In the genomic region with DNA sequence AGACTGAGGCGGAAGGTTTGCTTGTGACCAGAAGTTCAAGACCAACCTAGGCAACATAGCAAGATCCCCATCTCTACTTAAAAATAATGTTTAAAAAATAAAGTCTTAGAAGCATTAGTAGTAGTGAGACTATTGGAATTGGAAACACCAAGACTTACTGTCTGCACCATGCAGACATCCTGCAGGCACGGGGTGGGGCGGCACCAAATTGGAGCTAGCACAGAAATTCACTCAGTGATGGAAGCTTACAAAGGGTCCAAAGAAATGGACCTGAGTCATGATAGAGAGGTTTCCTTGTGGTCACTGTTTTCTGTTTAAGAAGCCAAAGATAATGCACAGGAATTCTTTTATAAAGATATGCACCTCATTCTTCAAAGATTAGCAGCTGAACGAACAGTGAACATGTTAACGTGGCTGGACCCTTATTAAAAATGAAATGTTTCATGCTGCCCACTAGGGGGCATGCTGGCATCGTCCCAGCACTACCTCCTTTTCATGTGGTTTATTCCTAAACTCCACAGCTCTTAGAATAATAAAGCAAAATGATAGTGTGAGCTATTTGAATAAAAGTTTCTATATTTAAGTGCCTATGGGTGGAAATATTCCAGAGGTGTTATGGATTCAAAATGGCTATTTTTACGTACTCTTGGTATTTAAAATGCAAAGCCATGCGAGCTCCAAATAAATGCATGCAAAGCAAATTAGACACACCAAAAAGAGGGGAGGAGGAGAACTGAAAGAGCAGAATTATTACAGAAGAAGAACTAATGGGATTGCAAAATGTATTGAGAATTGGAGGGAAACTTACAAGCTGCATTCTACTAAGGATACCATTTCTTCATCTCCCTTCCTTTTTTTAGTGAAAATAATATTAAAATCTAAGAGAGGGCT, we compare ENCODE assay signal across 8 cellular contexts. TPM values are rescaled to one million over a fixed set of nuclear protein-coding genes. Genes with fewer than 3 reads are reported as not detected.
DNase-seq lines count a peak whose midpoint lies in the region; ATAC-seq, FAIRE-seq and TF ChIP-seq lines count a peak whose summit lies in the region.

No MANE protein-coding gene starts in this region.

- H3K27me3 ChIP-seq in SJSA1 (replicated peaks) (no peaks in the 10 kb centered on the region), hepatocyte (no peaks in the 10 kb centered on the region), gastrocnemius medialis (no peaks in the 10 kb centered on the region)

- ATAC-seq in gastrocnemius medialis: no peak
- ATAC-seq in HG02870 (IDR thresholded peaks at IDR 0.05; ENCODE audit: unreplicated experiment): no peak

- H4K20me1 ChIP-seq in hepatocyte (ENCODE audit: insufficient read depth, poor library complexity, severe bottlenecking): no peaks in the 10 kb centered on the region

- in situ Hi-C loops in astrocyte of the cerebellum (cut with HindIII; ENCODE audit: low sequenced_read_pairs): no loop called here
- in situ Hi-C loops in gastrocnemius medialis (cut with MboI; ENCODE audit: low sequenced_read_pairs in 4 of 4): loop anchor here in 3 of 4 donors (5.0 to 10.0 kb wide), 3 partner anchors 149 to 156 kb away; no protein-coding TSS in a partner anchor

- no peak overlapping the region for H3K4me2 ChIP-seq in hepatocyte

- no peaks in the 10 kb centered on the region for H3K9me3 Mint-ChIP-seq in T-helper 2 cell treated with Interferon-gamma antibody and Interleukin-4, amounts not matched to agents 5 μg/mL and 100 μg/mL, for 36 hours

- no peak overlapping the region for H3K4me3 Mint-ChIP-seq in T-helper 2 cell treated with Interferon-gamma antibody and Interleukin-4, amounts not matched to agents 5 μg/mL and 100 μg/mL, for 36 hours

- intact Hi-C loops in gastrocnemius medialis (cut with DNase I; ENCODE audit: low total_unique reads): loop anchor here (1.0 kb wide), 1 partner anchor 156 kb away; no protein-coding TSS in a partner anchor

- no peak for TF ChIP-seq POLR2A in gastrocnemius medialis (IDR thresholded peaks at IDR 0.05)

- H3K4me3 ChIP-seq in SJSA1: no peak overlapping the region
- no peak overlapping the region for H3K4me3 ChIP-seq in astrocyte of the cerebellum (ENCODE audit: low read depth, low read length)
- no peak overlapping the region for H3K4me3 ChIP-seq in hepatocyte
- no peak overlapping the region for H3K4me3 ChIP-seq in gastrocnemius medialis

- FAIRE-seq in HTR-8/SVneo (lab: Jason Lieb, UNC): no peak

- peaks cover 13% of the 10 kb centered on the region for H3K4me1 ChIP-seq in SJSA1 (replicated peaks)
- H3K4me1 ChIP-seq in hepatocyte (ENCODE audit: insufficient read depth): no peaks in the 10 kb centered on the region
- no peaks in the 10 kb centered on the region for H3K4me1 ChIP-seq in gastrocnemius medialis

- peak in 3 of 5 experiments; percentile 16 to 78 (median 38) for DNase-seq in T-helper 2 cell
- no peak for DNase-seq in T-helper 2 cell treated with Interferon-gamma antibody and Interleukin-4, amounts not matched to agents 5 μg/mL and 100 μg/mL, for 36 hours (ENCODE audit: low spot score)
- peak; percentile 50 for DNase-seq in HTR-8/SVneo (ENCODE audit: insufficient read length, low spot score)
- DNase-seq in SJSA1 (ENCODE audit: low read depth in 1 of 2, low spot score in 2 of 2): peak; percentile 33 to 55
- peak; percentile 72 for DNase-seq in astrocyte of the cerebellum (ENCODE audit: low read depth)
- DNase-seq in hepatocyte (ENCODE audit: low spot score): peak; percentile 72
- peak; percentile 25 to 35 for DNase-seq in gastrocnemius medialis

- H3K4me1 Mint-ChIP-seq in T-helper 2 cell treated with Interferon-gamma antibody and Interleukin-4, amounts not matched to agents 5 μg/mL and 100 μg/mL, for 36 hours (ENCODE audit: low read depth): peaks cover 14% of the 10 kb centered on the region

- no peaks in the 10 kb centered on the region for H3K9me3 ChIP-seq in SJSA1 (replicated peaks)
- H3K9me3 ChIP-seq in hepatocyte (ENCODE audit: low read depth): no peaks in the 10 kb centered on the region
- no peaks in the 10 kb centered on the region for H3K9me3 ChIP-seq in gastrocnemius medialis

- H3K36me3 Mint-ChIP-seq in T-helper 2 cell treated with Interferon-gamma antibody and Interleukin-4, amounts not matched to agents 5 μg/mL and 100 μg/mL, for 36 hours (ENCODE audit: low read depth): peaks cover 49% of the 10 kb centered on the region

- H3K36me3 ChIP-seq in SJSA1: peaks cover 31% of the 10 kb centered on the region
- no peaks in the 10 kb centered on the region for H3K36me3 ChIP-seq in hepatocyte (replicated peaks; ENCODE audit: insufficient read depth, low read depth)
- peaks cover 0 to 20% of the 10 kb centered on the region in 2 donors for H3K36me3 ChIP-seq in gastrocnemius medialis

- H2AFZ ChIP-seq in hepatocyte: no peak overlapping the region

- TF ChIP-seq CTCF in astrocyte of the cerebellum (IDR thresholded peaks at IDR 0.05; ENCODE audit: low read depth, low read length, missing control alignments): peak; percentile 70
- TF ChIP-seq CTCF in hepatocyte (IDR thresholded peaks at IDR 0.05; ENCODE audit: poor library complexity): peak; percentile 85
- TF ChIP-seq CTCF in gastrocnemius medialis (IDR thresholded peaks at IDR 0.05 in 4 of 5, conservative IDR thresholded peaks at IDR 0.05 in 1 of 5): peak; percentile 65 to 74 (median 70)

- no peaks in the 10 kb centered on the region for H3K27me3 Mint-ChIP-seq in T-helper 2 cell treated with Interferon-gamma antibody and Interleukin-4, amounts not matched to agents 5 μg/mL and 100 μg/mL, for 36 hours (ENCODE audit: low read depth)

- H3K9me2 ChIP-seq in hepatocyte (replicated peaks; ENCODE audit: insufficient read depth): no peaks in the 10 kb centered on the region

- no peak overlapping the region for H3K27ac ChIP-seq in SJSA1
- H3K27ac ChIP-seq in hepatocyte: no peak overlapping the region
- H3K27ac ChIP-seq in gastrocnemius medialis: no peak overlapping the region

- H3K27ac Mint-ChIP-seq in T-helper 2 cell treated with Interferon-gamma antibody and Interleukin-4, amounts not matched to agents 5 μg/mL and 100 μg/mL, for 36 hours: no peak overlapping the region

- H3K79me2 ChIP-seq in hepatocyte: no peaks in the 10 kb centered on the region

- WGBS in hepatocyte (ENCODE audit: low lambda C conversion rate, missing lambda C conversion rate): 61% methylated on average over 8 of the region's 8 CpGs

RNA-seq across cellular contexts. Expression of gene PDSS1, which starts 28.6 kb away (rescaled TPM):
- 13.9 and 19.5 TPM in 2 replicates for total RNA-seq in SJSA1 (2014; rRNA removed; shearing (Covaris generic))
- total RNA-seq in hepatocyte: 7.6 and 13.5 TPM in 2 replicates
- 6.1 and 9.7 TPM in 2 replicates for polyA plus RNA-seq in hepatocyte
- total RNA-seq in gastrocnemius medialis: 10 to 100 TPM in 1 of 4 donors, 1 to 10 TPM in 3; 5.3 to 13.2 (median 8.2) TPM
